ENCODE assay signal across 13 cellular contexts in genomic region chr13:94073006-94073744, GRCh38.
DNase-seq lines count a peak whose midpoint lies in the region; ATAC-seq and TF ChIP-seq lines count a peak whose summit lies in the region.
"Had no signal": no experiment of that assay in that cellular context is flagged by ENCODE, and none has a peak within 500 bp of the region (broad histone marks: within the 10 kb centered on the region; RNA-seq: fewer than 3 reads in every experiment).

No MANE protein-coding gene starts in this region.

- in situ Hi-C loops in astrocyte of the spinal cord (cut with HindIII; ENCODE audit: low sequenced_read_pairs), result no loop called here

- no peak for ATAC-seq in GM18868 (IDR thresholded peaks at IDR 0.05; ENCODE audit: unreplicated experiment)
- ATAC-seq in esophagus mucosa, result no peak
- ATAC-seq: stimulated activated memory B cell treated with anti-CD40 and anti-IgM and Interleukin-4, amounts not matched to agents 10 μg/mL and 1 μg/mL and 100 μg/mL, for 72 hours had no signal

- H3K9me3 Mint-ChIP-seq in nephron progenitor cell, result peaks cover 41% of the 10 kb centered on the region

- H2AFZ ChIP-seq in parathyroid adenoma, result peak overlapping the region; percentile 42

- no peak overlapping the region for H3K9ac ChIP-seq in parathyroid adenoma

- no peaks in the 10 kb centered on the region for H3K27me3 ChIP-seq in parathyroid adenoma (ENCODE audit: control insufficient read depth, insufficient read depth, low read length)

- no peaks in the 10 kb centered on the region for H3K4me1 ChIP-seq in parathyroid adenoma

- H3K4me1 Mint-ChIP-seq in nephron progenitor cell, result no peaks in the 10 kb centered on the region
- H3K4me1 Mint-ChIP-seq: neural crest cell; stimulated activated memory B cell treated with anti-CD40 and anti-IgM and Interleukin-4, amounts not matched to agents 10 μg/mL and 1 μg/mL and 100 μg/mL, for 72 hours had no signal

- no peak overlapping the region for H3K4me2 ChIP-seq in parathyroid adenoma (ENCODE audit: low read length)

- H3K4me3 ChIP-seq in astrocyte of the spinal cord (ENCODE audit: low read depth, low read length) (no peak overlapping the region), parathyroid adenoma (ENCODE audit: low read depth, low read length) (no peak overlapping the region)

- no peaks in the 10 kb centered on the region for H3K36me3 ChIP-seq in parathyroid adenoma (ENCODE audit: control insufficient read depth, insufficient read depth, low read length)

- H3K79me2 ChIP-seq in parathyroid adenoma, result no peaks in the 10 kb centered on the region

- TF ChIP-seq CTCF in astrocyte of the spinal cord (IDR thresholded peaks at IDR 0.05; ENCODE audit: low read depth, low read length) (no peak), parathyroid adenoma (IDR thresholded peaks at IDR 0.05) (peak; percentile 25), nephron progenitor cell (IDR thresholded peaks at IDR 0.05) (no peak)

- H3K27ac ChIP-seq in parathyroid adenoma, result no peak overlapping the region

- no peak overlapping the region for H3K27ac Mint-ChIP-seq in nephron progenitor cell
- H3K27ac Mint-ChIP-seq: activated T-cell treated with anti-CD3 and anti-CD28 coated beads, Interleukin-2, amount 50 U/mL, for 24 hours; stimulated activated memory B cell treated with anti-CD40 and anti-IgM and Interleukin-4, amounts not matched to agents 10 μg/mL and 1 μg/mL and 100 μg/mL, for 72 hours had no signal

- peaks cover 38% of the 10 kb centered on the region for H3K36me3 Mint-ChIP-seq in nephron progenitor cell (ENCODE audit: low read depth)
- H3K36me3 Mint-ChIP-seq: stimulated activated memory B cell treated with anti-CD40 and anti-IgM and Interleukin-4, amounts not matched to agents 10 μg/mL and 1 μg/mL and 100 μg/mL, for 72 hours had no signal

- H3K4me3 Mint-ChIP-seq in nephron progenitor cell, result no peak overlapping the region
- H3K4me3 Mint-ChIP-seq: activated T-cell treated with anti-CD3 and anti-CD28 coated beads, Interleukin-2, amount 50 U/mL, for 24 hours; neural crest cell; stimulated activated memory B cell treated with anti-CD40 and anti-IgM and Interleukin-4, amounts not matched to agents 10 μg/mL and 1 μg/mL and 100 μg/mL, for 72 hours had no signal

- peaks cover 4% of the 10 kb centered on the region for H3K9me3 ChIP-seq in parathyroid adenoma (ENCODE audit: control insufficient read depth, low read length)

- DNase-seq in DMS53 treated with DMSO at 0.1 percent for 48 hours (lab: John Stamatoyannopoulos, UW; ENCODE audit: unreplicated experiment) (peak; percentile 2), NCI-H1092 (lab: John Stamatoyannopoulos, UW) (peak; percentile 1), astrocyte of the spinal cord (ENCODE audit: low read depth, low spot score) (peak; percentile 92), nephron progenitor cell (no peak)
- DNase-seq: activated T-cell treated with anti-CD3 and anti-CD28 coated beads, Interleukin-2, amount 50 U/mL, for 24 hours; erythroblast; NCI-H2081 treated with DMSO at 0.1 percent for 48 hours; SIG-M5 had no signal

- no peaks in the 10 kb centered on the region for H3K27me3 Mint-ChIP-seq in nephron progenitor cell (ENCODE audit: low read depth, poor library complexity)
- H3K27me3 Mint-ChIP-seq: stimulated activated memory B cell treated with anti-CD40 and anti-IgM and Interleukin-4, amounts not matched to agents 10 μg/mL and 1 μg/mL and 100 μg/mL, for 72 hours had no signal
